ENCODE assay signal across 6 cellular contexts in the genomic region with DNA sequence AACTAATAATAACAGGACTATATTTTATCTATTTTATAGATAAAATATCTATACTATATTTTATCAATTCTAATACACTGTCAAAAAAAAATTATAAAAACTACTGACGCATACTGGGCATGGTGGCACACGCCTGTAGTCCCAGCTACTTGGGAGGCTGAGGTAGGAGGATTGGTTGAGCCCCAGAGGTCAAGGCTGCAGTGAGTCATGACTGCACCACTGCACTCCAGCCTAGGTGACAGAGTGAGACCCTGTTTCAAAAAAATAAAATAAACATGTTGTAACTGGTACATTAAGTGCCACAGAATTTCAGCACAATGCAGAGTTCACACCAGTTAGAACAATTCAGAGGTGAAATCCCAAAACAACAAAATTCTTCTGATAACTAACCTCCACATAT. TPM values are rescaled to one million over a fixed set of nuclear protein-coding genes. Genes with fewer than 3 reads are reported as not detected.
DNase-seq lines count a peak whose midpoint lies in the region; ATAC-seq, FAIRE-seq and TF ChIP-seq lines count a peak whose summit lies in the region.
"Not testable (repeated sequence)": the region's sequence is repeated elsewhere in the genome, so short reads cannot be mapped to it uniquely, and the experiment has no call there.

No MANE protein-coding gene starts in this region.

- not testable (repeated sequence) for TF ChIP-seq EP300 in HepG2 (IDR thresholded peaks at IDR 0.05; ENCODE audit: low read depth in 2 of 2, low read length in 2 of 2); HepG2 (CRISPR knock-in tag; IDR thresholded peaks at IDR 0.05; ENCODE audit: borderline replicate concordance)

- peaks cover 14% of the 10 kb centered on the region for H3K4me1 ChIP-seq in RWPE2 (ENCODE audit: insufficient read depth, poor library complexity, severe bottlenecking)
- H3K4me1 ChIP-seq in HepG2 (ENCODE audit: insufficient read depth, low read length) = not testable (repeated sequence)

- WGBS in HepG2 (ENCODE audit: low lambda C conversion rate) = 100% methylated on average over 2 of the region's 2 CpGs

- H3K27me3 Mint-ChIP-seq in HFFc6 (ENCODE audit: insufficient read depth) = not testable (repeated sequence)

- DNase-seq in GM12891 (ENCODE audit: insufficient read length, low spot score); HFFc6; RWPE2 (ENCODE audit: low spot score); brain microvascular endothelial cell; HepG2 (ENCODE audit: low spot score): not testable (repeated sequence)
- DNase-seq in epithelial cell of esophagus (ENCODE audit: low read depth) = peak; percentile 8

- not testable (repeated sequence) for H4K20me1 ChIP-seq in HepG2 (ENCODE audit: insufficient read depth, low read length)

- H3K36me3 Mint-ChIP-seq in HFFc6 (ENCODE audit: low read depth) = not testable (repeated sequence)

- POLR2A ChIA-PET in HepG2 (lab: Yijun Ruan, JAX) = not testable (repeated sequence)

- in situ Hi-C loops in brain microvascular endothelial cell (cut with HindIII; ENCODE audit: low pct_ligation_motif_present, low sequenced_read_pairs); HepG2 (cut with HindIII; ENCODE audit: extremely low pct_ligation_motif_present, low pct_unique_long_range_greater_than_20kb): not testable (repeated sequence)

- ATAC-seq in RWPE2 (ENCODE audit: low read depth); HepG2: not testable (repeated sequence)

- CTCF ChIA-PET in HepG2 (lab: Yijun Ruan, JAX; ENCODE audit: low intra/inter-chr PET ratio, low total read pairs) = not testable (repeated sequence)

- peak; percentile 35 for FAIRE-seq in GM12891 (lab: Jason Lieb, UNC)
- FAIRE-seq in HepG2 (lab: Jason Lieb, UNC) = not testable (repeated sequence)

- not testable (repeated sequence) for BruUV-seq in HepG2 (replicated peaks; lab: Mats Ljungman, UMichigan)

- TF ChIP-seq RAD21 in HepG2 (CRISPR knock-in tag; IDR thresholded peaks at IDR 0.05) = not testable (repeated sequence)

- not testable (repeated sequence) for H3K9me3 Mint-ChIP-seq in HFFc6

- TF ChIP-seq CTCF in HFFc6 (IDR thresholded peaks at IDR 0.05); RWPE2 (IDR thresholded peaks at IDR 0.05; ENCODE audit: poor library complexity, severe bottlenecking); brain microvascular endothelial cell (IDR thresholded peaks at IDR 0.05; ENCODE audit: low read depth, low read length, missing control alignments); epithelial cell of esophagus (IDR thresholded peaks at IDR 0.05; ENCODE audit: insufficient read depth, low read depth, low read length, missing control alignments); HepG2 (CRISPR knock-in tag; IDR thresholded peaks at IDR 0.05): not testable (repeated sequence)

- not testable (repeated sequence) for H3K4me3 Mint-ChIP-seq in HFFc6

- H3K27ac Mint-ChIP-seq in HFFc6 = peak overlapping the region; percentile 91; the same call in 1 of the 2 replicates

- H3K36me3 ChIP-seq in RWPE2 (ENCODE audit: low read depth) = peaks cover 14% of the 10 kb centered on the region
- not testable (repeated sequence) for H3K36me3 ChIP-seq in brain microvascular endothelial cell (replicated peaks); HepG2 (replicated peaks in 1 of 2; ENCODE audit: control insufficient read depth in 1 of 2, insufficient read depth in 2 of 2, low read length in 2 of 2)

- H3K4me1 Mint-ChIP-seq in HFFc6 (ENCODE audit: low read depth) = peaks cover 21% of the 10 kb centered on the region

- not testable (repeated sequence) for TF ChIP-seq POLR2A in GM12891 (IDR thresholded peaks at IDR 0.05; ENCODE audit: low read depth, low read length); HepG2 (IDR thresholded peaks at IDR 0.05; ENCODE audit: insufficient read depth in 1 of 2, low read depth in 2 of 2, low read length in 2 of 2)

- not testable (repeated sequence) for H3K4me3 ChIP-seq in RWPE2 (ENCODE audit: severe bottlenecking); brain microvascular endothelial cell (ENCODE audit: low read depth, low read length); epithelial cell of esophagus (ENCODE audit: low read length); HepG2 (replicated peaks in 1 of 3; ENCODE audit: insufficient read depth in 1 of 3, low read depth in 2 of 3, low read length in 3 of 3)

- H3K79me2 ChIP-seq in HepG2 (ENCODE audit: insufficient read depth, low read length) = not testable (repeated sequence)

- H3K27ac ChIP-seq in RWPE2 (ENCODE audit: poor library complexity, severe bottlenecking) (peak overlapping the region; percentile 77), brain microvascular endothelial cell (peak overlapping the region; percentile 54)
- not testable (repeated sequence) for H3K27ac ChIP-seq in HepG2 (ENCODE audit: extremely low read length, insufficient read depth, low read length)

- H2AFZ ChIP-seq in HepG2 (ENCODE audit: low read length) = not testable (repeated sequence)

- H3K4me2 ChIP-seq in HepG2 (ENCODE audit: low read depth, low read length) = not testable (repeated sequence)

- intact Hi-C loops in HepG2 (cut with micrococcal nuclease; ENCODE audit: unreplicated experiment) = not testable (repeated sequence)

- not testable (repeated sequence) for H3K9ac ChIP-seq in HepG2 (ENCODE audit: insufficient read depth, low read depth, low read length)

- H3K27me3 ChIP-seq in RWPE2 (ENCODE audit: insufficient read depth, poor library complexity, severe bottlenecking); brain microvascular endothelial cell (replicated peaks); HepG2 (ENCODE audit: control insufficient read depth in 1 of 2, insufficient read depth in 2 of 2, low read length in 2 of 2): not testable (repeated sequence)

- H3K9me3 ChIP-seq in RWPE2 (ENCODE audit: severe bottlenecking); HepG2 (ENCODE audit: low read length): not testable (repeated sequence)

TF ChIP-seq in HepG2, 621 proteins besides CTCF, POLR2A, EP300 and RAD21:
- TF ChIP-seq, protein P1, sequence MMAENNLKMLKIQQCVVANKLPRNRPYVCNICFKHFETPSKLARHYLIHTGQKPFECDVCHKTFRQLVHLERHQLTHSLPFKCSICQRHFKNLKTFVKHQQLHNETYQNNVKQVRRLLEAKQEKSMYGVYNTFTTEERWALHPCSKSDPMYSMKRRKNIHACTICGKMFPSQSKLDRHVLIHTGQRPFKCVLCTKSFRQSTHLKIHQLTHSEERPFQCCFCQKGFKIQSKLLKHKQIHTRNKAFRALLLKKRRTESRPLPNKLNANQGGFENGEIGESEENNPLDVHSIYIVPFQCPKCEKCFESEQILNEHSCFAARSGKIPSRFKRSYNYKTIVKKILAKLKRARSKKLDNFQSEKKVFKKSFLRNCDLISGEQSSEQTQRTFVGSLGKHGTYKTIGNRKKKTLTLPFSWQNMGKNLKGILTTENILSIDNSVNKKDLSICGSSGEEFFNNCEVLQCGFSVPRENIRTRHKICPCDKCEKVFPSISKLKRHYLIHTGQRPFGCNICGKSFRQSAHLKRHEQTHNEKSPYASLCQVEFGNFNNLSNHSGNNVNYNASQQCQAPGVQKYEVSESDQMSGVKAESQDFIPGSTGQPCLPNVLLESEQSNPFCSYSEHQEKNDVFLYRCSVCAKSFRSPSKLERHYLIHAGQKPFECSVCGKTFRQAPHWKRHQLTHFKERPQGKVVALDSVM (CRISPR knock-in tag; IDR thresholded peaks at IDR 0.05) = peak; percentile 78
- not testable (repeated sequence) for TF ChIP-seq NR2F6 (IDR thresholded peaks at IDR 0.05)
- TF ChIP-seq NR2F6 (CRISPR knock-in tag; IDR thresholded peaks at IDR 0.05) (peak; percentile 56; the same call in 1 of the 2 replicates), ZNF460 (CRISPR knock-in tag; IDR thresholded peaks at IDR 0.05; ENCODE audit: borderline replicate concordance) (peak; percentile 56), FOSL2 (CRISPR knock-in tag; IDR thresholded peaks at IDR 0.05) (peak; percentile 88), NR2F1 (CRISPR knock-in tag; IDR thresholded peaks at IDR 0.05) (peak; percentile 39 to 64; a peak in 2 of 4 replicates)
TF ChIP-seq in HepG2: peak in this region for 5; not testable (repeated sequence) for 616.

RNA-seq across cellular contexts. Expression of a gene that starts 34.7 kb away (rescaled TPM):
- 0.86 TPM for polyA plus RNA-seq in GM12891 (2012; ENCODE audit: low read depth, missing spikeins)
- 1 to 10 TPM in 5 of 6 experiments, under 1 TPM in 1; 0.99 to 2.0 (median 1.2) TPM for total RNA-seq in HFFc6 (2021; fragmentation: NEBNext Ultra II Directional; extraction: Animal tissue kit (Norgen Biotek cat#: 25700))
- total RNA-seq in HepG2 (2016; rRNA removed; fragmentation: Illumina TruSeq; extraction: Trizol) = 4.1 and 4.4 TPM in 2 replicates
- 4.0 and 4.8 TPM in 2 replicates for total RNA-seq in HepG2 (2016; cell fraction: cytosol; rRNA removed; fragmentation: Illumina TruSeq; extraction: Trizol; ENCODE audit: low read depth)
- 3.6 and 4.2 TPM in 2 replicates for total RNA-seq in HepG2 (2016; cell fraction: insoluble cytoplasmic fraction; rRNA removed; fragmentation: Illumina TruSeq; extraction: Trizol)
- total RNA-seq in HepG2 (2016; cell fraction: membrane; rRNA removed; fragmentation: Illumina TruSeq; extraction: Trizol) = 2.8 and 3.7 TPM in 2 replicates
- total RNA-seq in HepG2 (2016; cell fraction: nucleus; rRNA removed; fragmentation: Illumina TruSeq; extraction: Trizol) = 7.8 and 8.8 TPM in 2 replicates
- 0.82 and 0.95 TPM in 2 replicates for polyA plus RNA-seq in HepG2 (2011; rRNA removed)
- polyA plus RNA-seq in HepG2 (2011; cell fraction: cytosol; rRNA removed) = 0.21 and 0.27 TPM in 2 replicates
- polyA plus RNA-seq in HepG2 (2011; cell fraction: nucleus; rRNA removed) = 1.5 and 1.6 TPM in 2 replicates
- 2.0 and 2.3 TPM in 2 replicates for polyA plus RNA-seq in HepG2 (2012)
- 0.24 and 0.35 TPM in 2 replicates for polyA plus RNA-seq in HepG2 (2016; cell fraction: cytosol; fragmentation: Illumina TruSeq; extraction: Trizol; ENCODE audit: low read depth)
- 1.5 and 1.6 TPM in 2 replicates for polyA plus RNA-seq in HepG2 (2016; cell fraction: insoluble cytoplasmic fraction; fragmentation: Illumina TruSeq; extraction: Trizol; ENCODE audit: low read depth)
- 0.36 and 0.80 TPM in 2 replicates for polyA plus RNA-seq in HepG2 (2016; cell fraction: membrane; fragmentation: Illumina TruSeq; extraction: Trizol; ENCODE audit: low read depth)
- 5.2 and 6.8 TPM in 2 replicates for polyA plus RNA-seq in HepG2 (2016; cell fraction: nucleus; fragmentation: Illumina TruSeq; extraction: Trizol; ENCODE audit: insufficient read depth, low read depth)
- 0.38 and 0.87 TPM in 2 replicates for polyA minus RNA-seq in HepG2 (2011; rRNA and poly(A)+ RNA removed; ENCODE audit: low replicate concordance)
- polyA minus RNA-seq in HepG2 (2011; cell fraction: cytosol; rRNA and poly(A)+ RNA removed) = 1.6 and 2.3 TPM in 2 replicates
- 10.7 and 12.3 TPM in 2 replicates for polyA minus RNA-seq in HepG2 (2011; cell fraction: nucleus; rRNA and poly(A)+ RNA removed)
